In the genomic region with DNA sequence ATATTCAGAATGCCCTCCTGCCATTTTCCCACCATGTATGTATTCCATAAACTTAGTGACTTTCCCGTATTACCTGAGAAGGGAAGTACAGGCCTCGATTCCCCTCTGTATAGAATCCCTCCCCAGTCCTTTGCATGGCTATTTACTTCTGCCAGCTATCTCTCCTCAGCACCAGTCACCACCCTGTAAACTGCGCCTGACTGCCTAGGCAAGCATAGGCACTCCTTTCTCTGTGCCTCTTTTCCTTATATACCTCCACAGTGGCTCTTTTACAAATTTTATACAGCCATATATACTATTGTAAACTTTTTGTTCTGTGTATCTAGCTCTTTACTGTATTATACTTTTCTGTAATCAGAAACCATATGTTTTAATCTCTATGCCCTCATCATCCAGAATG, we compare ENCODE assay signal across 20 cellular contexts.
"Had no signal": no experiment of that assay in that cellular context is flagged by ENCODE, and none has a peak within 500 bp of the region (broad histone marks: within the 10 kb centered on the region; RNA-seq: fewer than 3 reads in every experiment).

No MANE protein-coding gene starts in this region.

- H3K27me3 ChIP-seq: esophagus squamous epithelium, gastrocnemius medialis, heart right ventricle had no signal

- ATAC-seq: effector memory CD8-positive, alpha-beta T cell; esophagus mucosa; gastrocnemius medialis; heart right ventricle; left cardiac atrium; left lobe of liver; lower lobe of right lung had no signal

- H3K4me3 ChIP-seq: coronary artery, esophagus squamous epithelium, gastrocnemius medialis, heart right ventricle, left ventricle myocardium inferior, lower lobe of right lung had no signal

- H3K27ac ChIP-seq: coronary artery, epithelial cell of prostate, esophagus squamous epithelium, gastrocnemius medialis, left ventricle myocardium inferior, lower lobe of right lung had no signal

- H3K4me1 ChIP-seq: esophagus squamous epithelium, gastrocnemius medialis, left ventricle myocardium inferior, lower lobe of right lung had no signal

- H3K9me3 ChIP-seq: esophagus squamous epithelium, gastrocnemius medialis, lower lobe of right lung had no signal

- DNase-seq: effector CD8-positive, alpha-beta T cell; effector memory CD8-positive, alpha-beta T cell; endodermal cell; erythroblast; esophagus squamous epithelium; foreskin fibroblast; foreskin melanocyte; gastrocnemius medialis; glutamatergic neuron; head of caudate nucleus; heart right ventricle; hippocampal formation; left cardiac atrium; left ventricle myocardium inferior; lower lobe of right lung; mesenchymal stem cell had no signal

- H3K36me3 ChIP-seq: esophagus squamous epithelium, gastrocnemius medialis, heart right ventricle, left ventricle myocardium inferior, lower lobe of right lung had no signal
